ENCODE assay signal across 12 cellular contexts in genomic region chr5:121870489-121870888, GRCh38. TPM values are rescaled to one million over a fixed set of nuclear protein-coding genes. Genes with fewer than 3 reads are reported as not detected.
DNase-seq lines count a peak whose midpoint lies in the region; ATAC-seq and TF ChIP-seq lines count a peak whose summit lies in the region.
"Had no signal": no experiment of that assay in that cellular context is flagged by ENCODE, and none has a peak within 500 bp of the region (broad histone marks: within the 10 kb centered on the region; RNA-seq: fewer than 3 reads in every experiment).

No MANE protein-coding gene starts in this region.

- ATAC-seq in omental fat pad (ENCODE audit: low FRiP score) (no peak), GM21528 (IDR thresholded peaks at IDR 0.05; ENCODE audit: low FRiP score, unreplicated experiment) (no peak)

- in situ Hi-C loops in astrocyte of the spinal cord (cut with HindIII; ENCODE audit: low sequenced_read_pairs), result no loop called here

- no peaks in the 10 kb centered on the region for H3K9me3 Mint-ChIP-seq in activated CD4-positive, alpha-beta T cell treated with anti-CD3 and anti-CD28 coated beads, Interleukin-2, amount 10 ng/mL, durations not matched to agents 7 days and 5 days
- H3K9me3 Mint-ChIP-seq: HFFc6 had no signal

- no peak overlapping the region for H3K27ac Mint-ChIP-seq in activated CD4-positive, alpha-beta T cell treated with anti-CD3 and anti-CD28 coated beads, Interleukin-2, amount 10 ng/mL, durations not matched to agents 7 days and 5 days
- H3K27ac Mint-ChIP-seq: HFFc6 had no signal

- POLR2A ChIA-PET in activated CD4-positive, alpha-beta T cell treated with anti-CD3 and anti-CD28 coated beads, Interleukin-2, amount 10 ng/mL, durations not matched to agents 7 days and 5 days (lab: Charles Lee), result no interaction called here

- no peak overlapping the region for H3K4me3 Mint-ChIP-seq in activated CD4-positive, alpha-beta T cell treated with anti-CD3 and anti-CD28 coated beads, Interleukin-2, amount 10 ng/mL, durations not matched to agents 7 days and 5 days
- H3K4me3 Mint-ChIP-seq: HFFc6 had no signal

- CTCF ChIA-PET in activated CD4-positive, alpha-beta T cell treated with anti-CD3 and anti-CD28 coated beads, Interleukin-2, amount 10 ng/mL, durations not matched to agents 7 days and 5 days (lab: Charles Lee), result no interaction called here

- TF ChIP-seq CTCF in astrocyte of the spinal cord (IDR thresholded peaks at IDR 0.05; ENCODE audit: low read depth, low read length) (peak; percentile 11), omental fat pad (IDR thresholded peaks at IDR 0.05) (no peak)

- DNase-seq in DMS53 treated with DMSO at 0.1 percent for 48 hours (lab: John Stamatoyannopoulos, UW; ENCODE audit: unreplicated experiment) (peak; percentile 7), LHCN-M2 (ENCODE audit: low read depth) (peak; percentile 1), astrocyte of the spinal cord (ENCODE audit: low read depth, low spot score) (peak; percentile 40), left kidney (ENCODE audit: low read depth, low spot score) (peak; percentile 46), NCI-H128 (lab: John Stamatoyannopoulos, UW; ENCODE audit: unreplicated experiment) (no peak), omental fat pad (ENCODE audit: low spot score) (no peak)
- DNase-seq in activated CD4-positive, alpha-beta T cell treated with anti-CD3 and anti-CD28 coated beads, Interleukin-2, amount 10 ng/mL, durations not matched to agents 7 days and 5 days, result no peak
- DNase-seq: HFFc6, NCI-H524 treated with DMSO at 0.1 percent for 48 hours, T-helper 9 cell had no signal

- H3K27me3 Mint-ChIP-seq in activated CD4-positive, alpha-beta T cell treated with anti-CD3 and anti-CD28 coated beads, Interleukin-2, amount 10 ng/mL, durations not matched to agents 7 days and 5 days, result no peaks in the 10 kb centered on the region

- no peaks in the 10 kb centered on the region for H3K36me3 Mint-ChIP-seq in activated CD4-positive, alpha-beta T cell treated with anti-CD3 and anti-CD28 coated beads, Interleukin-2, amount 10 ng/mL, durations not matched to agents 7 days and 5 days (ENCODE audit: low read depth)

- H3K4me3 ChIP-seq in astrocyte of the spinal cord (ENCODE audit: low read depth, low read length), result no peak overlapping the region
- H3K4me3 ChIP-seq: coronary artery had no signal

- no peaks in the 10 kb centered on the region for H3K4me1 Mint-ChIP-seq in activated CD4-positive, alpha-beta T cell treated with anti-CD3 and anti-CD28 coated beads, Interleukin-2, amount 10 ng/mL, durations not matched to agents 7 days and 5 days

RNA-seq across cellular contexts. Expression of gene FTMT, which starts 18.8 kb away (rescaled TPM):
- not detected in 2 replicates for total RNA-seq in LHCN-M2 (2014; rRNA removed)
- not detected for polyA plus RNA-seq in LHCN-M2 (2012)
- total RNA-seq in activated CD4-positive, alpha-beta T cell treated with anti-CD3 and anti-CD28 coated beads, Interleukin-2, amount 10 ng/mL, durations not matched to agents 7 days and 5 days, result not detected
- not detected for total RNA-seq in omental fat pad
- total RNA-seq: HFFc6 had no signal

Comparison
In these comparisons a context has a peak if more than half of its experiments do, and no peak if none do; other contexts are left out.
1. DNase-seq: peak in DMS53 treated with DMSO at 0.1 percent for 48 hours (single experiment), LHCN-M2 (single experiment), astrocyte of the spinal cord (single experiment) and left kidney (single experiment); none in activated CD4-positive, alpha-beta T cell treated with anti-CD3 and anti-CD28 coated beads, Interleukin-2, amount 10 ng/mL, durations not matched to agents 7 days and 5 days (single experiment), NCI-H128 (single experiment) and omental fat pad (single experiment).